ENCODE assay signal across 5 cellular contexts in genomic region chr7:7290429-7291122, GRCh38.
"Had no signal": no experiment of that assay in that cellular context is flagged by ENCODE, and none has a peak within 500 bp of the region (broad histone marks: within the 10 kb centered on the region; RNA-seq: fewer than 3 reads in every experiment).

No MANE protein-coding gene starts in this region.

- H3K36me3 Mint-ChIP-seq: IgD-negative memory B cell had no signal

- H2AFZ ChIP-seq: GM23338 had no signal

- H3K27me3 Mint-ChIP-seq: IgD-negative memory B cell had no signal

- H3K9me3 Mint-ChIP-seq: GM23338 had no signal

- H3K4me3 ChIP-seq: GM23338 had no signal

- H3K4me3 Mint-ChIP-seq: GM23338, H9 had no signal

- H3K4me2 ChIP-seq: GM23338 had no signal

- DNase-seq: H9, HCEC 1CT, KG1 had no signal

- ATAC-seq: GM23338 had no signal

- H3K27ac Mint-ChIP-seq: GM23338, H9 had no signal
